Comparison of ENCODE assay signal across 8 cellular contexts in the genomic region with DNA sequence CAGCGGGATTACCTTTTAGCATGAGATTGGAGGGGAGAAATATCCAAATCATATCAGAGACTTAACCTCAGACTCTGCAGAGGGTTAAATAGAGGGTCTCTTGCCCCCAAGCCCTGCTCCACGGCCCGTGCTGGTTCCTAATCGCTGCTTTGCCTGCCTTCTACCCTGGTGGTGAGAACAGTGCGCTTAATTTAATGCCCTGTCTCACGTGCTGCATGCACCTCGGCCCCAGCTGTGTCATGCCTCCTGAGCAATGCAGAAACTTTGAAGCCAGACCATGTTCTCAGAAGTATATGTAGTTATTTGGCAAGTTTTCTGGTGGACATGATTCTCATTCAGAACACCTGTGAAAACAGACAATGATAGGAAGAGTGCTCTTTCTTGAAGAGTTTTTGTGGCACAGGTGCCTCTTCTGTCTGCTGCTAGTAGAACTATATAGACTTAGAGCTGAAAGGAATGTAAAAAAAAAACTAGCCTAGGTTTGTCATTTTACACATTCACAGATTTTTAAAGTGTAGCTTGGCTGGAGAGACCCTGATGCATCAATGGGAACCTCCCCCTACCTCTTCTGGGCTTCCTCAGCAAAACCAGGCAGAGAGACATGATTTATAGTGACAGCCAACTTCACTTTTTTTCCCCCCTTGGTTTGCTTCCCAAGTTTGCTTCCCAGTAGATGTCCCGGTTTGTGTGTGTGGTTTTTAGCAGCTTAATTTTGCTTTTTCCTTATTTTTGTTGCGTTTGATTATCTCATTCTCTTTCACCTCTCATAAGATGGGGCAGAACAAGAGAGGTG. TPM values are rescaled to one million over a fixed set of nuclear protein-coding genes. Genes with fewer than 3 reads are reported as not detected.
DNase-seq lines count a peak whose midpoint lies in the region; ATAC-seq and TF ChIP-seq lines count a peak whose summit lies in the region.

No MANE protein-coding gene starts in this region.

- H3K9me3 Mint-ChIP-seq in activated naive CD8-positive, alpha-beta T cell treated with anti-CD3 and anti-CD28 coated beads, Interleukin-2, amount 10 ng/mL, durations not matched to agents 7 days and 5 days, result no peaks in the 10 kb centered on the region

- ATAC-seq in GM18858 (IDR thresholded peaks at IDR 0.05; ENCODE audit: unreplicated experiment), result peak; percentile 30
- ATAC-seq in HG02981 (IDR thresholded peaks at IDR 0.05; ENCODE audit: unreplicated experiment), result peak; percentile 44
- peak; percentile 25 for ATAC-seq in activated naive CD8-positive, alpha-beta T cell treated with anti-CD3 and anti-CD28 coated beads, Interleukin-2, amount 10 ng/mL, durations not matched to agents 7 days and 5 days (ENCODE audit: low read depth)

- POLR2A ChIA-PET in activated naive CD8-positive, alpha-beta T cell treated with anti-CD3 and anti-CD28 coated beads, Interleukin-2, amount 10 ng/mL, durations not matched to agents 7 days and 5 days (lab: Charles Lee), result interaction anchor here (0.7 to 1.3 kb wide), 5 partner anchors 9 to 326 kb away, joined by 3 to 4 read pairs (median 3); no protein-coding TSS in a partner anchor

- H3K4me3 ChIP-seq in BE2C (ENCODE audit: low read depth, low read length) (peak overlapping the region; percentile 78), liver (ENCODE audit: low read depth in 1 of 3, low read length in 3 of 3) (peak overlapping the region; percentile 74 to 97 (median 89))

- no peaks in the 10 kb centered on the region for H3K9me3 ChIP-seq in BE2C
- H3K9me3 ChIP-seq in liver (ENCODE audit: control insufficient read depth in 4 of 4, low read length in 3 of 4), result no peaks in the 10 kb centered on the region

- no peaks in the 10 kb centered on the region for H3K27me3 Mint-ChIP-seq in activated naive CD8-positive, alpha-beta T cell treated with anti-CD3 and anti-CD28 coated beads, Interleukin-2, amount 10 ng/mL, durations not matched to agents 7 days and 5 days

- H3K4me1 ChIP-seq in BE2C (peaks cover 6% of the 10 kb centered on the region; the same call in 1 of the 2 replicates), liver (ENCODE audit: control insufficient read depth in 4 of 4, insufficient read depth in 4 of 4, low read length in 3 of 4) (peaks cover 12 to 56% (median 41%) of the 10 kb centered on the region in 4 donors)

- H3K4me3 Mint-ChIP-seq in activated naive CD8-positive, alpha-beta T cell treated with anti-CD3 and anti-CD28 coated beads, Interleukin-2, amount 10 ng/mL, durations not matched to agents 7 days and 5 days, result peak overlapping the region; percentile 96

- TF ChIP-seq CTCF in BE2C (IDR thresholded peaks at IDR 0.05; ENCODE audit: low read depth, low read length), result peak; percentile 28; the same call in 1 of the 2 replicates
- peak; percentile 28 for TF ChIP-seq CTCF in liver (IDR thresholded peaks at IDR 0.05; ENCODE audit: low read depth, low read length, missing input control)

- 22% methylated on average over 9 of the region's 9 CpGs for WGBS in liver

- H3K36me3 ChIP-seq in BE2C, result peaks cover 2% of the 10 kb centered on the region; the same call in 1 of the 2 replicates
- H3K36me3 ChIP-seq in liver (ENCODE audit: control insufficient read depth in 4 of 4, insufficient read depth in 3 of 4, low read depth in 1 of 4, low read length in 3 of 4), result no peaks in the 10 kb centered on the region

- peak; percentile 35 for DNase-seq in BE2C
- DNase-seq in RPMI7951 (ENCODE audit: low read depth), result peak; percentile 14
- DNase-seq in activated naive CD8-positive, alpha-beta T cell treated with anti-CD3 and anti-CD28 coated beads, Interleukin-2, amount 10 ng/mL, durations not matched to agents 7 days and 5 days, result peak; percentile 47
- DNase-seq in stimulated activated naive CD4-positive, alpha-beta T cell treated with Interleukin-2 at 50 U/mL for 16 hours (lab: John Stamatoyannopoulos, UW), result peak; percentile 53
- no peak for DNase-seq in NCI-H2029 treated with DMSO at 0.1 percent for 48 hours (lab: John Stamatoyannopoulos, UW)

- H3K27ac Mint-ChIP-seq in activated naive CD8-positive, alpha-beta T cell treated with anti-CD3 and anti-CD28 coated beads, Interleukin-2, amount 10 ng/mL, durations not matched to agents 7 days and 5 days, result peak overlapping the region; percentile 75

- peak overlapping the region; percentile 95 to 97 for H3K27ac ChIP-seq in liver (ENCODE audit: low read depth in 1 of 2, low read length in 2 of 2)

- H3K27me3 ChIP-seq in BE2C (no peaks in the 10 kb centered on the region), liver (ENCODE audit: control insufficient read depth in 4 of 4, insufficient read depth in 4 of 4, low read length in 3 of 4) (no peaks in the 10 kb centered on the region)

- peak overlapping the region; percentile 90 to 96 for H3K9ac ChIP-seq in liver (ENCODE audit: low read depth in 1 of 2, low read length in 2 of 2)

- H3K36me3 Mint-ChIP-seq in activated naive CD8-positive, alpha-beta T cell treated with anti-CD3 and anti-CD28 coated beads, Interleukin-2, amount 10 ng/mL, durations not matched to agents 7 days and 5 days, result peaks cover 20% of the 10 kb centered on the region

- no peak for TF ChIP-seq RAD21 in liver (IDR thresholded peaks at IDR 0.05)

- peaks cover 53% of the 10 kb centered on the region for H3K4me1 Mint-ChIP-seq in activated naive CD8-positive, alpha-beta T cell treated with anti-CD3 and anti-CD28 coated beads, Interleukin-2, amount 10 ng/mL, durations not matched to agents 7 days and 5 days

TF ChIP-seq in liver, 16 proteins besides CTCF, POLR2A, EP300 and RAD21:
- no peak for TF ChIP-seq TAF1 (conservative IDR thresholded peaks at IDR 0.05)
- no peak for TF ChIP-seq GABPA (IDR thresholded peaks at IDR 0.05 in 1 of 2, conservative IDR thresholded peaks at IDR 0.05 in 1 of 2)
- TF ChIP-seq, protein P1, sequence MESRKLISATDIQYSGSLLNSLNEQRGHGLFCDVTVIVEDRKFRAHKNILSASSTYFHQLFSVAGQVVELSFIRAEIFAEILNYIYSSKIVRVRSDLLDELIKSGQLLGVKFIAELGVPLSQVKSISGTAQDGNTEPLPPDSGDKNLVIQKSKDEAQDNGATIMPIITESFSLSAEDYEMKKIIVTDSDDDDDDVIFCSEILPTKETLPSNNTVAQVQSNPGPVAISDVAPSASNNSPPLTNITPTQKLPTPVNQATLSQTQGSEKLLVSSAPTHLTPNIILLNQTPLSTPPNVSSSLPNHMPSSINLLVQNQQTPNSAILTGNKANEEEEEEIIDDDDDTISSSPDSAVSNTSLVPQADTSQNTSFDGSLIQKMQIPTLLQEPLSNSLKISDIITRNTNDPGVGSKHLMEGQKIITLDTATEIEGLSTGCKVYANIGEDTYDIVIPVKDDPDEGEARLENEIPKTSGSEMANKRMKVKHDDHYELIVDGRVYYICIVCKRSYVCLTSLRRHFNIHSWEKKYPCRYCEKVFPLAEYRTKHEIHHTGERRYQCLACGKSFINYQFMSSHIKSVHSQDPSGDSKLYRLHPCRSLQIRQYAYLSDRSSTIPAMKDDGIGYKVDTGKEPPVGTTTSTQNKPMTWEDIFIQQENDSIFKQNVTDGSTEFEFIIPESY (IDR thresholded peaks at IDR 0.05), result no peak
- no peak for TF ChIP-seq FOXA2 (IDR thresholded peaks at IDR 0.05)
- TF ChIP-seq EGR1 (IDR thresholded peaks at IDR 0.05; ENCODE audit: low read depth in 2 of 2), result no peak
- TF ChIP-seq YY1 (IDR thresholded peaks at IDR 0.05), result peak; percentile 6
- TF ChIP-seq SP1 (IDR thresholded peaks at IDR 0.05), result no peak
- no peak for TF ChIP-seq JUND (IDR thresholded peaks at IDR 0.05)
- no peak for TF ChIP-seq FOXA1 (IDR thresholded peaks at IDR 0.05)
- TF ChIP-seq HNF4G (IDR thresholded peaks at IDR 0.05), result no peak
- TF ChIP-seq, protein P2, sequence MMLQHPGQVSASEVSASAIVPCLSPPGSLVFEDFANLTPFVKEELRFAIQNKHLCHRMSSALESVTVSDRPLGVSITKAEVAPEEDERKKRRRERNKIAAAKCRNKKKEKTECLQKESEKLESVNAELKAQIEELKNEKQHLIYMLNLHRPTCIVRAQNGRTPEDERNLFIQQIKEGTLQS (IDR thresholded peaks at IDR 0.05), result no peak
- peak in 1 of 2 donors; percentile 14 for TF ChIP-seq RXRA (IDR thresholded peaks at IDR 0.05)
- TF ChIP-seq NR2F2 (IDR thresholded peaks at IDR 0.05), result no peak
- TF ChIP-seq, protein P3, sequence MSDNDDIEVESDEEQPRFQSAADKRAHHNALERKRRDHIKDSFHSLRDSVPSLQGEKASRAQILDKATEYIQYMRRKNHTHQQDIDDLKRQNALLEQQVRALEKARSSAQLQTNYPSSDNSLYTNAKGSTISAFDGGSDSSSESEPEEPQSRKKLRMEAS (IDR thresholded peaks at IDR 0.05), result peak; percentile 89
- TF ChIP-seq HNF4A (conservative IDR thresholded peaks at IDR 0.05), result peak in 1 of 2 donors; percentile 29
- TF ChIP-seq, protein P4, sequence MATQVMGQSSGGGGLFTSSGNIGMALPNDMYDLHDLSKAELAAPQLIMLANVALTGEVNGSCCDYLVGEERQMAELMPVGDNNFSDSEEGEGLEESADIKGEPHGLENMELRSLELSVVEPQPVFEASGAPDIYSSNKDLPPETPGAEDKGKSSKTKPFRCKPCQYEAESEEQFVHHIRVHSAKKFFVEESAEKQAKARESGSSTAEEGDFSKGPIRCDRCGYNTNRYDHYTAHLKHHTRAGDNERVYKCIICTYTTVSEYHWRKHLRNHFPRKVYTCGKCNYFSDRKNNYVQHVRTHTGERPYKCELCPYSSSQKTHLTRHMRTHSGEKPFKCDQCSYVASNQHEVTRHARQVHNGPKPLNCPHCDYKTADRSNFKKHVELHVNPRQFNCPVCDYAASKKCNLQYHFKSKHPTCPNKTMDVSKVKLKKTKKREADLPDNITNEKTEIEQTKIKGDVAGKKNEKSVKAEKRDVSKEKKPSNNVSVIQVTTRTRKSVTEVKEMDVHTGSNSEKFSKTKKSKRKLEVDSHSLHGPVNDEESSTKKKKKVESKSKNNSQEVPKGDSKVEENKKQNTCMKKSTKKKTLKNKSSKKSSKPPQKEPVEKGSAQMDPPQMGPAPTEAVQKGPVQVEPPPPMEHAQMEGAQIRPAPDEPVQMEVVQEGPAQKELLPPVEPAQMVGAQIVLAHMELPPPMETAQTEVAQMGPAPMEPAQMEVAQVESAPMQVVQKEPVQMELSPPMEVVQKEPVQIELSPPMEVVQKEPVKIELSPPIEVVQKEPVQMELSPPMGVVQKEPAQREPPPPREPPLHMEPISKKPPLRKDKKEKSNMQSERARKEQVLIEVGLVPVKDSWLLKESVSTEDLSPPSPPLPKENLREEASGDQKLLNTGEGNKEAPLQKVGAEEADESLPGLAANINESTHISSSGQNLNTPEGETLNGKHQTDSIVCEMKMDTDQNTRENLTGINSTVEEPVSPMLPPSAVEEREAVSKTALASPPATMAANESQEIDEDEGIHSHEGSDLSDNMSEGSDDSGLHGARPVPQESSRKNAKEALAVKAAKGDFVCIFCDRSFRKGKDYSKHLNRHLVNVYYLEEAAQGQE (IDR thresholded peaks at IDR 0.05), result no peak

RNA-seq across cellular contexts. Expression of a gene that starts 1.6 kb away (rescaled TPM):
- polyA plus RNA-seq in BE2C (2012; ENCODE audit: insufficient read depth, insufficient read length, low read depth), result 14.1 TPM
- 16.6 and 21.1 TPM in 2 replicates for total RNA-seq in RPMI7951 (2014; rRNA removed; shearing (Covaris generic))
- 10 to 100 TPM; 82.7 to 86.6 TPM for total RNA-seq in activated naive CD8-positive, alpha-beta T cell treated with anti-CD3 and anti-CD28 coated beads, Interleukin-2, amount 10 ng/mL, durations not matched to agents 7 days and 5 days
- 10 to 100 TPM; 12.7 to 44.4 TPM for total RNA-seq in liver
- polyA plus RNA-seq in liver, result 10 to 100 TPM in 1 of 2 donors, 1 to 10 TPM in 1; 8.6 to 11.6 TPM
